Comparison of ENCODE assay signal across 14 cellular contexts in genomic region chr16:31273187-31273586, GRCh38. TPM values are rescaled to one million over a fixed set of nuclear protein-coding genes. Genes with fewer than 3 reads are reported as not detected.
A peak's percentile ranks its signal among the peaks of the same experiment; 100 is the strongest.
DNase-seq lines count a peak whose midpoint lies in the region; ATAC-seq, FAIRE-seq and TF ChIP-seq lines count a peak whose summit lies in the region.
"Had no signal": no experiment of that assay in that cellular context is flagged by ENCODE, and none has a peak within 500 bp of the region (broad histone marks: within the 10 kb centered on the region; RNA-seq: fewer than 3 reads in every experiment).

No MANE protein-coding gene starts in this region.

- no peaks in the 10 kb centered on the region for H3K79me1 ChIP-seq in H9 (ENCODE audit: insufficient read depth, low read depth, low read length, poor library complexity, severe bottlenecking)

- no peaks in the 10 kb centered on the region for H3K9me3 ChIP-seq in H9 (ENCODE audit: control insufficient read depth, low read depth, low read length)
- no peaks in the 10 kb centered on the region for H3K9me3 ChIP-seq in keratinocyte (ENCODE audit: control insufficient read depth, low read depth, low read length)
- H3K9me3 ChIP-seq in right cardiac atrium (ENCODE audit: control insufficient read depth, low read length), result no peaks in the 10 kb centered on the region

- no peak overlapping the region for H4K8ac ChIP-seq in H9 (replicated peaks; ENCODE audit: insufficient read length, low read depth, low read length)

- H2AK5ac ChIP-seq in H9 (ENCODE audit: insufficient read length, low read length), result no peak overlapping the region

- no peaks in the 10 kb centered on the region for H3K9me1 ChIP-seq in keratinocyte (ENCODE audit: control insufficient read depth, extremely low read depth, insufficient read depth, low read length)

- TF ChIP-seq CTCF in H9 (conservative IDR thresholded peaks at IDR 0.05) (no peak; the same call in 2 of the 3 replicates), keratinocyte (optimal IDR thresholded peaks at IDR 0.05 in 1 of 3, IDR thresholded peaks at IDR 0.05 in 1 of 3, conservative IDR thresholded peaks at IDR 0.05 in 1 of 3; ENCODE audit: extremely low read depth in 1 of 3, insufficient read depth in 2 of 3, low read length in 3 of 3) (no peak), omental fat pad (IDR thresholded peaks at IDR 0.05) (no peak)

- no peak overlapping the region for H2BK20ac ChIP-seq in H9 (ENCODE audit: low read depth, low read length, poor library complexity, severe bottlenecking)

- H3K4me3 Mint-ChIP-seq in activated CD8-positive, alpha-beta memory T cell treated with anti-CD3 and anti-CD28 coated beads, Interleukin-2, amount 10 ng/mL, durations not matched to agents 7 days and 5 days, result no peak overlapping the region
- no peak overlapping the region for H3K4me3 Mint-ChIP-seq in H9
- H3K4me3 Mint-ChIP-seq: CD4-positive, alpha-beta T cell had no signal

- no peak for ATAC-seq in activated CD8-positive, alpha-beta memory T cell treated with anti-CD3 and anti-CD28 coated beads, Interleukin-2, amount 10 ng/mL, durations not matched to agents 7 days and 5 days
- ATAC-seq in omental fat pad (ENCODE audit: low FRiP score), result no peak
- ATAC-seq in right cardiac atrium, result no peak

- CTCF ChIA-PET in activated CD8-positive, alpha-beta memory T cell treated with anti-CD3 and anti-CD28 coated beads, Interleukin-2, amount 10 ng/mL, durations not matched to agents 7 days and 5 days (lab: Charles Lee), result no interaction called here

- H2BK15ac ChIP-seq in H9 (ENCODE audit: low read depth, low read length), result no peak overlapping the region

- H3K27me3 ChIP-seq in H9 (ENCODE audit: insufficient read depth, low read length) (no peaks in the 10 kb centered on the region), keratinocyte (ENCODE audit: control insufficient read depth, extremely low read depth, insufficient read depth, low read length) (no peaks in the 10 kb centered on the region), right cardiac atrium (ENCODE audit: control insufficient read depth, insufficient read depth) (no peaks in the 10 kb centered on the region)

- H3K14ac ChIP-seq in H9 (ENCODE audit: insufficient read depth, low read length), result no peak overlapping the region

- intact Hi-C loops in right cardiac atrium (cut with DNase I), result no loop called here

- no peak overlapping the region for H3K56ac ChIP-seq in H9 (ENCODE audit: insufficient read length, low read depth, low read length)

- H3K4me2 ChIP-seq in H9 (ENCODE audit: insufficient read depth, insufficient read length, low read length) (no peak overlapping the region), keratinocyte (ENCODE audit: control insufficient read depth, extremely low read depth, insufficient read depth, low read depth, low read length) (no peak overlapping the region)

- no peak overlapping the region for H3K23ac ChIP-seq in H9 (ENCODE audit: insufficient read length, low read depth, low read length)

- no peaks in the 10 kb centered on the region; the same call in 1 of the 2 replicates for H3K4me1 ChIP-seq in H9 (ENCODE audit: insufficient read depth, low read length)
- peaks cover 23% of the 10 kb centered on the region for H3K4me1 ChIP-seq in keratinocyte (ENCODE audit: control insufficient read depth, extremely low read depth, insufficient read depth, low read length)
- no peaks in the 10 kb centered on the region for H3K4me1 ChIP-seq in right cardiac atrium (ENCODE audit: control insufficient read depth, insufficient read depth, low read length)

- peaks cover 27% of the 10 kb centered on the region for H3K36me3 Mint-ChIP-seq in activated CD8-positive, alpha-beta memory T cell treated with anti-CD3 and anti-CD28 coated beads, Interleukin-2, amount 10 ng/mL, durations not matched to agents 7 days and 5 days
- no peaks in the 10 kb centered on the region for H3K36me3 Mint-ChIP-seq in H9 (ENCODE audit: insufficient read depth in 1 of 3, low read depth in 3 of 3)

- FAIRE-seq in keratinocyte (lab: Jason Lieb, UNC), result no peak
- FAIRE-seq: H54 had no signal

- peaks cover 2% of the 10 kb centered on the region for H3K4me1 Mint-ChIP-seq in activated CD8-positive, alpha-beta memory T cell treated with anti-CD3 and anti-CD28 coated beads, Interleukin-2, amount 10 ng/mL, durations not matched to agents 7 days and 5 days
- H3K4me1 Mint-ChIP-seq in H9, result peaks cover 14 to 16% of the 10 kb centered on the region in 2 experiments

- no peak overlapping the region for H2BK5ac ChIP-seq in H9 (ENCODE audit: insufficient read length, low read length)

- dilution Hi-C loops in keratinocyte (cut with MboI; ENCODE audit: extremely low pct_ligation_motif_present, low sequenced_read_pairs), result no loop called here

- H3K23me2 ChIP-seq in H9 (ENCODE audit: insufficient read length, low read depth, low read length, poor library complexity, severe bottlenecking), result no peaks in the 10 kb centered on the region

- no peak overlapping the region for H3K27ac ChIP-seq in H9 (ENCODE audit: insufficient read length, low read depth, low read length)
- peak overlapping the region; percentile 48 for H3K27ac ChIP-seq in keratinocyte (ENCODE audit: control insufficient read depth, insufficient read depth, low read length)
- no peak overlapping the region for H3K27ac ChIP-seq in right cardiac atrium (ENCODE audit: low read length)
- H3K27ac ChIP-seq: HL-60 had no signal

- no peak overlapping the region for H4K91ac ChIP-seq in H9 (ENCODE audit: insufficient read length, low read depth, low read length)

- no peaks in the 10 kb centered on the region for H3K27me3 Mint-ChIP-seq in activated CD8-positive, alpha-beta memory T cell treated with anti-CD3 and anti-CD28 coated beads, Interleukin-2, amount 10 ng/mL, durations not matched to agents 7 days and 5 days
- H3K27me3 Mint-ChIP-seq in H9 (ENCODE audit: low read depth), result peaks cover 4% of the 10 kb centered on the region

- no peak overlapping the region for H3T11ph ChIP-seq in H9 (ENCODE audit: low read length)

- H3K79me2 ChIP-seq in H9 (ENCODE audit: insufficient read depth, low read length) (no peaks in the 10 kb centered on the region), keratinocyte (ENCODE audit: control insufficient read depth, insufficient read depth, low read length) (no peaks in the 10 kb centered on the region)

- WGBS in H9 (ENCODE audit: extremely low coverage, insufficient read length, low lambda C conversion rate), result no CpG with 5 or more reads among the region's 7 CpGs
- WGBS in right cardiac atrium, result 72% methylated on average over 7 of the region's 7 CpGs

- H3K4me3 ChIP-seq in keratinocyte (ENCODE audit: control insufficient read depth in 2 of 3, extremely low read depth in 1 of 3, insufficient read depth in 2 of 3, low read depth in 1 of 3, low read length in 3 of 3) (no peak overlapping the region), right cardiac atrium (ENCODE audit: low read length) (no peak overlapping the region)

- no peak overlapping the region for H2BK12ac ChIP-seq in H9 (ENCODE audit: insufficient read length, low read depth, low read length)

- H3K9me3 Mint-ChIP-seq in activated CD8-positive, alpha-beta memory T cell treated with anti-CD3 and anti-CD28 coated beads, Interleukin-2, amount 10 ng/mL, durations not matched to agents 7 days and 5 days (ENCODE audit: low read depth), result no peaks in the 10 kb centered on the region
- H3K9me3 Mint-ChIP-seq in H9, result no peaks in the 10 kb centered on the region
- H3K9me3 Mint-ChIP-seq: CD4-positive, alpha-beta T cell had no signal

- H2AFZ ChIP-seq in H9 (ENCODE audit: low read length), result no peak overlapping the region
- H2AFZ ChIP-seq in keratinocyte (ENCODE audit: control insufficient read depth, low read length), result no peak overlapping the region

- no peak overlapping the region for H3K27ac Mint-ChIP-seq in activated CD8-positive, alpha-beta memory T cell treated with anti-CD3 and anti-CD28 coated beads, Interleukin-2, amount 10 ng/mL, durations not matched to agents 7 days and 5 days
- no peak overlapping the region; a peak in 1 of 7 replicates for H3K27ac Mint-ChIP-seq in H9
- H3K27ac Mint-ChIP-seq: CD4-positive, alpha-beta T cell had no signal

- H3K36me3 ChIP-seq in keratinocyte (ENCODE audit: control insufficient read depth in 2 of 2, extremely low read depth in 1 of 2, insufficient read depth in 2 of 2, low read length in 2 of 2), result no peaks in the 10 kb centered on the region

- H4K20me1 ChIP-seq in H9 (ENCODE audit: control insufficient read depth, insufficient read depth, insufficient read length) (no peaks in the 10 kb centered on the region), keratinocyte (ENCODE audit: control insufficient read depth, extremely low read depth, insufficient read depth, low read length) (no peaks in the 10 kb centered on the region)

- peak; percentile 28 for DNase-seq in activated CD8-positive, alpha-beta memory T cell treated with anti-CD3 and anti-CD28 coated beads for 24 hours
- DNase-seq in activated CD8-positive, alpha-beta memory T cell treated with anti-CD3 and anti-CD28 coated beads, Interleukin-2, amount 10 ng/mL, durations not matched to agents 7 days and 5 days, result no peak
- DNase-seq in H9, result peak; percentile 20
- peak; percentile 4 for DNase-seq in ecto neural progenitor cell (ENCODE audit: low spot score)
- DNase-seq in keratinocyte (ENCODE audit: low read depth, low spot score), result no peak
- DNase-seq in cortex of kidney (lab: John Stamatoyannopoulos, UW), result no peak
- no peak for DNase-seq in omental fat pad (ENCODE audit: low spot score)
- DNase-seq in right cardiac atrium, result no peak
- DNase-seq: 8988T; CD4-positive, alpha-beta T cell; DMS53; GF-D8 had no signal

- H2BK120ac ChIP-seq in H9 (ENCODE audit: low read depth, low read length, poor library complexity, severe bottlenecking), result no peak overlapping the region

- no peak overlapping the region for H3K4ac ChIP-seq in H9 (ENCODE audit: low read depth, low read length)

- H3K18ac ChIP-seq in H9 (ENCODE audit: insufficient read length, low read depth, low read length), result no peak overlapping the region

- no peak overlapping the region for H3K9ac ChIP-seq in H9 (ENCODE audit: extremely low read depth, insufficient read length, low read length)
- H3K9ac ChIP-seq in keratinocyte (ENCODE audit: control insufficient read depth, extremely low read depth, insufficient read depth, low read length), result no peak overlapping the region

- no peak overlapping the region for H4K5ac ChIP-seq in H9 (ENCODE audit: insufficient read length, low read depth, low read length)

RNA-seq across cellular contexts. Expression of gene ITGAM, which starts 13.4 kb away (rescaled TPM):
- 10 to 100 TPM in 1 of 2 experiments, 1 to 10 TPM in 1; 8.0 to 24.1 TPM for total RNA-seq in activated CD8-positive, alpha-beta memory T cell treated with anti-CD3 and anti-CD28 coated beads, Interleukin-2, amount 10 ng/mL, durations not matched to agents 7 days and 5 days
- total RNA-seq in H9 (2021), result 0.18 and 0.33 TPM in 2 replicates
- polyA plus RNA-seq in keratinocyte, result 0.11 to 0.30 TPM (median 0.13 TPM) in 3 replicates
- polyA plus RNA-seq in keratinocyte (2011; ENCODE audit: low read depth), result 0.14 TPM
- 0.06 TPM in 2 replicates for polyA plus RNA-seq in keratinocyte (2011; cell fraction: cytosol; rRNA removed)
- 0.36 and 0.57 TPM in 2 replicates for polyA plus RNA-seq in keratinocyte (2011; cell fraction: nucleus; rRNA removed)
- 0.13 and 0.35 TPM in 2 replicates for polyA plus RNA-seq in keratinocyte (2012; ENCODE audit: low replicate concordance)
- 0.10 to 1.6 TPM (median 0.13 TPM) in 3 replicates for polyA minus RNA-seq in keratinocyte
- not detected for polyA minus RNA-seq in keratinocyte (2011; cell fraction: cytosol; rRNA and poly(A)+ RNA removed)
- not detected in 2 replicates for polyA minus RNA-seq in keratinocyte (2011; cell fraction: nucleus; rRNA and poly(A)+ RNA removed)
- total RNA-seq in omental fat pad, result 10 to 100 TPM; 23.9 to 58.4 (median 38.8) TPM
- 10 to 100 TPM in 2 of 4 donors, 1 to 10 TPM in 2; 7.6 to 13.8 (median 11.0) TPM for total RNA-seq in right cardiac atrium
- polyA plus RNA-seq in right cardiac atrium, result 3.7 TPM

RNA-seq across cellular contexts. Expression of gene PYDC1, which starts 56.3 kb away (rescaled TPM):
- not detected for total RNA-seq in activated CD8-positive, alpha-beta memory T cell treated with anti-CD3 and anti-CD28 coated beads, Interleukin-2, amount 10 ng/mL, durations not matched to agents 7 days and 5 days
- total RNA-seq in H9 (2021) (0.70 and 2.1 TPM in 2 replicates), omental fat pad (not detected), right cardiac atrium (not detected)
- polyA plus RNA-seq in keratinocyte (not detected in 3 replicates), right cardiac atrium (0.23 TPM)
- polyA plus RNA-seq in keratinocyte (2011; ENCODE audit: low read depth), result 5.0 TPM
- polyA plus RNA-seq in keratinocyte (2011; cell fraction: cytosol; rRNA removed), result not detected in 2 replicates
- 0.17 TPM in 1 of 2 replicates, not detected in the other for polyA plus RNA-seq in keratinocyte (2011; cell fraction: nucleus; rRNA removed)
- polyA plus RNA-seq in keratinocyte (2012; ENCODE audit: low replicate concordance), result 9.4 TPM in 1 of 2 replicates, not detected in the other
- not detected in 3 replicates for polyA minus RNA-seq in keratinocyte
- polyA minus RNA-seq in keratinocyte (2011; cell fraction: cytosol; rRNA and poly(A)+ RNA removed), result not detected
- polyA minus RNA-seq in keratinocyte (2011; cell fraction: nucleus; rRNA and poly(A)+ RNA removed), result not detected in 2 replicates
- total RNA-seq: CD4-positive, alpha-beta T cell had no signal

RNA-seq across cellular contexts. Expression of gene TRIM72, which starts 59.3 kb away (rescaled TPM):
- not detected for total RNA-seq in activated CD8-positive, alpha-beta memory T cell treated with anti-CD3 and anti-CD28 coated beads, Interleukin-2, amount 10 ng/mL, durations not matched to agents 7 days and 5 days
- total RNA-seq in H9 (2021) (1.2 and 1.3 TPM in 2 replicates), omental fat pad (under 1 TPM in 1 of 4 donors, not detected in 3; 0.28 TPM), right cardiac atrium (under 1 TPM in 3 of 4 donors, not detected in 1; 0.03 to 0.31 (median 0.14) TPM)
- polyA plus RNA-seq in keratinocyte (under 0.01 TPM in 1 of 3 replicates, not detected in the others), right cardiac atrium (0.11 TPM)
- 0.06 TPM for polyA plus RNA-seq in keratinocyte (2011; ENCODE audit: low read depth)
- polyA plus RNA-seq in keratinocyte (2011; cell fraction: cytosol; rRNA removed), result not detected in 2 replicates
- 0.01 and 0.04 TPM in 2 replicates for polyA plus RNA-seq in keratinocyte (2011; cell fraction: nucleus; rRNA removed)
- polyA plus RNA-seq in keratinocyte (2012; ENCODE audit: low replicate concordance), result 0.06 TPM in 1 of 2 replicates, not detected in the other
- polyA minus RNA-seq in keratinocyte, result not detected in 3 replicates
- not detected for polyA minus RNA-seq in keratinocyte (2011; cell fraction: cytosol; rRNA and poly(A)+ RNA removed)
- polyA minus RNA-seq in keratinocyte (2011; cell fraction: nucleus; rRNA and poly(A)+ RNA removed), result not detected in 2 replicates

Comparison
In these comparisons a context has a peak if more than half of its experiments do, and no peak if none do; other contexts are left out.
1. DNase-seq: peak in activated CD8-positive, alpha-beta memory T cell treated with anti-CD3 and anti-CD28 coated beads for 24 hours (single experiment), H9 (single experiment) and ecto neural progenitor cell (single experiment); none in activated CD8-positive, alpha-beta memory T cell treated with anti-CD3 and anti-CD28 coated beads, Interleukin-2, amount 10 ng/mL, durations not matched to agents 7 days and 5 days (single experiment), keratinocyte (single experiment), cortex of kidney (single experiment), omental fat pad (single experiment) and right cardiac atrium (0 of 3).